Comparison of ENCODE assay signal across 15 cellular contexts in the genomic region with DNA sequence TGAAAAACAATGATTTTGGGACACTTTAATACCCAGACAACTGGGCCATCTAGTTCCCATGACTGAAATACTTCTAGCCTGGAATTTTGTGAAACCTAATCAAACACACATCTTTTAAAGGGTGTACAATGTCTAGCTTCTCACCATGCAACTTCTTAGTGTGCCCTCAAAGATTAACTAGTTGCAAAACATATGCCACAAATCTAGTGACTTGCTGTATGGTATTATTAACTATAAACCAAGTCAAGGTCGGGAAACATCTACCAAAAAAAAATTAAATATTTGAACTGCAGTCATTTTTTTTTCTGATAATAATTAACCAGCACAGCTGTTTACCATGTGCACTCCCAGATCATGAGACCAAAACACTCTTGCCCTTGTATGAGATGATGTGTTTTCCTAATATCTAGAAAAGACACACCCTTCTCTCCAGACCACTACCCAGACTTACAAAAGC.
DNase-seq lines count a peak whose midpoint lies in the region; ATAC-seq and TF ChIP-seq lines count a peak whose summit lies in the region.
"Had no signal": no experiment of that assay in that cellular context is flagged by ENCODE, and none has a peak within 500 bp of the region (broad histone marks: within the 10 kb centered on the region; RNA-seq: fewer than 3 reads in every experiment).

No MANE protein-coding gene starts in this region.

- H3K27ac ChIP-seq in CD4-positive, alpha-beta T cell (ENCODE audit: low read depth, low read length), result no peak overlapping the region
- H3K27ac ChIP-seq in right lobe of liver, result peak overlapping the region in 2 of 3 donors; percentile 24 to 30
- H3K27ac ChIP-seq: thoracic aorta had no signal

- no peak for DNase-seq in CD4-positive, alpha-beta T cell
- DNase-seq in T-cell, result no peak
- DNase-seq in right lobe of liver, result no peak
- DNase-seq in foreskin melanocyte, result no peak
- DNase-seq in activated CD4-positive, alpha-beta T cell treated with anti-CD3 and anti-CD28 coated beads for 48 hours, result no peak
- DNase-seq: NCI-H187 treated with DMSO at 0.1 percent for 48 hours; NCI-H446; occipital lobe; stimulated activated CD4-positive, alpha-beta T cell treated with anti-CD3 and anti-CD28 coated beads, Interleukin-4, amount 100 ng/mL, for 1 hour had no signal

- no peaks in the 10 kb centered on the region for H3K36me3 ChIP-seq in right lobe of liver
- H3K36me3 ChIP-seq: thoracic aorta had no signal

- POLR2A ChIA-PET in CD4-positive, alpha-beta T cell (lab: Charles Lee), result interaction anchor here (0.5 to 0.6 kb wide), 2 partner anchors 54 to 185 kb away, joined by 3 read pairs; no protein-coding TSS in a partner anchor
- POLR2A ChIA-PET in T-cell (lab: Charles Lee), result interaction anchor here in 1 of 2 donors (0.6 kb wide), 1 partner anchor 178 kb away, joined by 3 read pairs; no protein-coding TSS in a partner anchor

- intact Hi-C loops in CD4-positive, alpha-beta T cell (cut with DNase I, micrococcal nuclease), result loop anchor here in 1 of 2 experiments (5.0 kb wide), 1 partner anchor 133 kb away; no protein-coding TSS in a partner anchor
- intact Hi-C loops in right lobe of liver (cut with DNase I), result no loop called here

- WGBS in right lobe of liver (ENCODE audit: insufficient coverage, low coverage, low lambda C conversion rate, missing lambda C conversion rate), result 20% methylated on average over 1 of the region's 1 CpG

- no peaks in the 10 kb centered on the region for H3K27me3 Mint-ChIP-seq in CD4-positive, alpha-beta T cell
- H3K27me3 Mint-ChIP-seq in T-cell, result no peaks in the 10 kb centered on the region

- CTCF ChIA-PET in CD4-positive, alpha-beta T cell (lab: Charles Lee), result no interaction called here
- CTCF ChIA-PET in T-cell (lab: Charles Lee), result no interaction called here

- H3K27me3 ChIP-seq in CD4-positive, alpha-beta T cell (ENCODE audit: control insufficient read depth, insufficient read depth, low read length), result no peaks in the 10 kb centered on the region
- H3K27me3 ChIP-seq in right lobe of liver, result no peaks in the 10 kb centered on the region

- H3K36me3 Mint-ChIP-seq in CD4-positive, alpha-beta T cell (ENCODE audit: low read depth), result peaks cover 78% of the 10 kb centered on the region
- H3K36me3 Mint-ChIP-seq in T-cell, result peaks cover 67% of the 10 kb centered on the region

- H3K9me3 Mint-ChIP-seq in CD4-positive, alpha-beta T cell, result peaks cover 10% of the 10 kb centered on the region
- peaks cover 10 to 16% (median 14%) of the 10 kb centered on the region in 3 donors for H3K9me3 Mint-ChIP-seq in T-cell

- H3K9me3 ChIP-seq in CD4-positive, alpha-beta T cell (ENCODE audit: control insufficient read depth, low read length), result no peaks in the 10 kb centered on the region
- H3K9me3 ChIP-seq in right lobe of liver, result no peaks in the 10 kb centered on the region
- H3K9me3 ChIP-seq: thoracic aorta had no signal

- H3K4me3 Mint-ChIP-seq in CD4-positive, alpha-beta T cell, result no peak overlapping the region
- peak overlapping the region in 1 of 3 donors; percentile 5 for H3K4me3 Mint-ChIP-seq in T-cell

- H3K4me3 ChIP-seq in right lobe of liver, result no peak overlapping the region
- H3K4me3 ChIP-seq: thoracic aorta had no signal

- peaks cover 0 to 11% (median 0%) of the 10 kb centered on the region in 4 donors for H3K4me1 ChIP-seq in right lobe of liver

- H3K4me1 Mint-ChIP-seq in CD4-positive, alpha-beta T cell (ENCODE audit: low read depth), result peaks cover 81% of the 10 kb centered on the region
- peaks cover 75 to 79% (median 76%) of the 10 kb centered on the region in 3 donors for H3K4me1 Mint-ChIP-seq in T-cell

- H3K27ac Mint-ChIP-seq in CD4-positive, alpha-beta T cell, result peak overlapping the region; percentile 2
- peak overlapping the region; percentile 41 to 53 for H3K27ac Mint-ChIP-seq in T-cell
- H3K27ac Mint-ChIP-seq: activated T-helper 2 cell treated with anti-CD3 and anti-CD28 coated beads, Interferon-gamma antibody, Interleukin-2, Interleukin-4, amounts not matched to agents 10 μg/mL and 5 μg/mL and 100 μg/mL, durations not matched to agents 14 hours and 24 hours and 36 hours had no signal

- no peak for ATAC-seq in CD4-positive, alpha-beta T cell (ENCODE audit: poor library complexity)
- ATAC-seq in GM19351 (IDR thresholded peaks at IDR 0.05; ENCODE audit: unreplicated experiment), result peak; percentile 26
- ATAC-seq in T-cell (replicated peaks in 1 of 4), result no peak
- ATAC-seq in right lobe of liver, result peak; percentile 39 to 78 (median 57)
- no peak for ATAC-seq in GM18867 (IDR thresholded peaks at IDR 0.05; ENCODE audit: unreplicated experiment)
- no peak for ATAC-seq in HG02840 (IDR thresholded peaks at IDR 0.05; ENCODE audit: low FRiP score, unreplicated experiment)
- ATAC-seq: HCT116 had no signal

- TF ChIP-seq POLR2A in right lobe of liver (IDR thresholded peaks at IDR 0.05), result no peak

- no peak for TF ChIP-seq CTCF in CD4-positive, alpha-beta T cell (IDR thresholded peaks at IDR 0.05)
- TF ChIP-seq CTCF in right lobe of liver (IDR thresholded peaks at IDR 0.05), result no peak

Comparison
In these comparisons a context has a peak if more than half of its experiments do, and no peak if none do; other contexts are left out.
1. ATAC-seq: peak in GM19351 (single experiment) and right lobe of liver (4 of 4); none in CD4-positive, alpha-beta T cell (single experiment), T-cell (0 of 4), GM18867 (single experiment) and HG02840 (single experiment).